In the genomic region with DNA sequence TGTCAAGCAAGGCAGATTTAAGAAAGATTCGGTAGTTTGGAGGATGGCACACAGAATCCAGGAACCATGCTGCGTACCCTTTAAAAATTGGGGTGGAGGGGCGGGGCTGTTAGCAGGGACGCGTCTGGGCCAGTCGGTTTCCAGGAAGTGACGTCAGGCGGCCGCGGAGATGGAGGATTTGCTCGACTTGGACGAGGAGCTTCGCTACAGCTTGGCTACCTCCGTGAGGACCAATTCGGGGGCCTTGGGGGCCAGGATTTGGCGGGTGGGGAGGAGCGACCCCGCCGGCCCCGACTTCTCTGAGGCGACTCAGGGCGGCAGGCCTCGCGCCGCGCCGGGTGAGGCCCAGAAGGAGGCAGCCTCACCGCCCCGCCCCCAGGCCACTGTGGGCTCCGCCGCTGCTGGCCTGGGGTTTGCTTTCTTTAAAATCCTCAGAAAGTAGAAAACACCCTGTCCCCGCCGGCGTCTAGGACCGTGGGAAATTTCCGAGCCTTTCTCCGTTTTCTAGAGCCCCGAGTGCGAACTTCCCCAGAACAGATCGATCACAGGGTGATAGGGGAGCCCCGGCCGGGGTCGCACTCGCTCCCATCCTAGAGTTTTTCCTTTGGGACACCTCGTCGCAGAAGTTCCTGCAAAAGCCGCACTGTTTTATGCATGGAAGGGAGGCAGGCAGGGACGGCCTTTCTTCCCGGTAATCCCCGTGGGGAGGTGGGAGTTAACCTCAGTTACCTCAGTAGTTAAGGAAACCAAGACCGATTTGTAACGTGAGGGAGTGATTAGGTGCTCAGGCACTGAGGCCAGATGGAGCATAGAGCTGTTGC, we compare ENCODE assay signal across 8 cellular contexts. TPM values are rescaled to one million over a fixed set of nuclear protein-coding genes. Genes with fewer than 3 reads are reported as not detected.
DNase-seq lines count a peak whose midpoint lies in the region; ATAC-seq, FAIRE-seq and TF ChIP-seq lines count a peak whose summit lies in the region.

IFT43 (plus strand) TSS at position 146 of the 821 bp plus-strand sequence; CDS start at position 170, 24 bp downstream.

- H3K27ac ChIP-seq in right cardiac atrium (ENCODE audit: low read length): peak within 1 kb of the TSS; percentile 88

- no peaks in the 10 kb centered on the region for H3K27me3 ChIP-seq in right cardiac atrium (ENCODE audit: control insufficient read depth, insufficient read depth)

- TF ChIP-seq CTCF in GM12875 (IDR thresholded peaks at IDR 0.05; ENCODE audit: borderline replicate concordance, insufficient read depth, low read depth, low read length): no peak

- peaks cover 6% of the 10 kb centered on the region for H3K4me1 ChIP-seq in right cardiac atrium (ENCODE audit: control insufficient read depth, insufficient read depth, low read length)

- under 1% methylated on average over 52 of the region's 52 CpGs for WGBS in right cardiac atrium

- DNase-seq in NCI-H1417 treated with DMSO at 0.1 percent for 48 hours (lab: John Stamatoyannopoulos, UW): peak; percentile 16
- DNase-seq in T-helper 22 cell (ENCODE audit: low read depth): peak; percentile 86
- DNase-seq in anterior cingulate cortex (lab: John Stamatoyannopoulos, UW): peak; percentile 48 to 97 (median 84)
- peak; percentile 94 to 98 (median 96) for DNase-seq in right cardiac atrium
- DNase-seq in putamen (ENCODE audit: low spot score): peak; percentile 90
- DNase-seq in urothelium cell line (ENCODE audit: low spot score): peak; percentile 93

- no peaks in the 10 kb centered on the region for H3K9me3 ChIP-seq in right cardiac atrium (ENCODE audit: control insufficient read depth, low read length)

- no peak for FAIRE-seq in urothelium cell line (lab: Jason Lieb, UNC)

- ATAC-seq in HG02759 (IDR thresholded peaks at IDR 0.05; ENCODE audit: unreplicated experiment) (peak; percentile 76), right cardiac atrium (peak; percentile 67 to 69)

- H3K4me3 ChIP-seq in GM12875 (ENCODE audit: low read depth, low read length): peak within 1 kb of the TSS; percentile 94
- peak within 1 kb of the TSS; percentile 87 for H3K4me3 ChIP-seq in right cardiac atrium (ENCODE audit: low read length)

- intact Hi-C loops in right cardiac atrium (cut with DNase I): loop anchor here in 1 of 4 donors (10.0 kb wide), 1 partner anchor 201 kb away; no protein-coding TSS in a partner anchor

RNA-seq across cellular contexts. Expression of gene IFT43, which starts in this region (rescaled TPM):
- total RNA-seq in right cardiac atrium: 10 to 100 TPM; 46.1 to 76.2 (median 59.1) TPM
- polyA plus RNA-seq in right cardiac atrium: 58.5 TPM

Comparison
In these comparisons a context has a peak if more than half of its experiments do, and no peak if none do; other contexts are left out.
1. Peak in every context shown above with its lines: DNase-seq, ATAC-seq, H3K4me3 ChIP-seq and H3K27ac ChIP-seq.
2. DNase-seq: peak in every context shown above with its lines; median percentile 96 in right cardiac atrium; 93 in urothelium cell line; 90 in putamen; 86 in T-helper 22 cell; 84 in anterior cingulate cortex; 16 in NCI-H1417 treated with DMSO at 0.1 percent for 48 hours.